1 cellular context compared by ENCODE assay signal in genomic region chr9:125407974-125408900, GRCh38.
TF ChIP-seq lines count a peak whose summit lies in the region.

No MANE protein-coding gene starts in this region.

TF ChIP-seq in HepG2, 621 proteins besides CTCF, POLR2A, EP300 and RAD21 (continued from another document and continues in another):
- TF ChIP-seq RORA (CRISPR knock-in tag; IDR thresholded peaks at IDR 0.05) (no peak), IRF2 (CRISPR knock-in tag; IDR thresholded peaks at IDR 0.05) (0 out of 2 replicates have a peak, but pooled peaks have one; percentile 19), SATB2 (CRISPR knock-in tag; IDR thresholded peaks at IDR 0.05) (no peak), ZNF33A (CRISPR knock-in tag; IDR thresholded peaks at IDR 0.05; ENCODE audit: borderline replicate concordance) (no peak), HNRNPL (IDR thresholded peaks at IDR 0.05; ENCODE audit: low read depth, low read length) (0 out of 2 replicates have a peak, but pooled peaks have one; percentile 21), ETV5 (CRISPR knock-in tag; IDR thresholded peaks at IDR 0.05; ENCODE audit: borderline replicate concordance) (no peak), RARA (CRISPR knock-in tag; IDR thresholded peaks at IDR 0.05) (no peak), SALL2 (CRISPR knock-in tag; IDR thresholded peaks at IDR 0.05) (0 out of 2 replicates have a peak, but pooled peaks have one; percentile 34), ZNF891 (CRISPR knock-in tag; IDR thresholded peaks at IDR 0.05) (no peak), SALL1 (CRISPR knock-in tag; IDR thresholded peaks at IDR 0.05) (peak; percentile 30; the same call in 1 of the 2 replicates), MTA1 (CRISPR knock-in tag; IDR thresholded peaks at IDR 0.05; ENCODE audit: borderline replicate concordance) (peak; percentile 41; the same call in 1 of the 2 replicates), STAG1 (CRISPR knock-in tag; IDR thresholded peaks at IDR 0.05) (peak; percentile 94), ARID4A (CRISPR knock-in tag; IDR thresholded peaks at IDR 0.05; ENCODE audit: borderline replicate concordance) (peak; percentile 52; the same call in 1 of the 2 replicates), ZSCAN31 (CRISPR knock-in tag; IDR thresholded peaks at IDR 0.05; ENCODE audit: low read depth) (0 out of 2 replicates have a peak, but pooled peaks have one; percentile 15), MED13 (CRISPR knock-in tag; IDR thresholded peaks at IDR 0.05) (0 out of 2 replicates have a peak, but pooled peaks have one; percentile 16), ZNF33B (CRISPR knock-in tag; IDR thresholded peaks at IDR 0.05) (no peak), ZNF724P (CRISPR knock-in tag; IDR thresholded peaks at IDR 0.05; ENCODE audit: borderline replicate concordance) (no peak), IRX3 (CRISPR knock-in tag; IDR thresholded peaks at IDR 0.05; ENCODE audit: borderline replicate concordance, low read depth) (0 out of 2 replicates have a peak, but pooled peaks have one; percentile 56), ZNF333 (CRISPR knock-in tag; IDR thresholded peaks at IDR 0.05; ENCODE audit: borderline replicate concordance) (0 out of 2 replicates have a peak, but pooled peaks have one; percentile 39), ETS1 (CRISPR knock-in tag; IDR thresholded peaks at IDR 0.05) (no peak), TFE3 (CRISPR knock-in tag; IDR thresholded peaks at IDR 0.05) (no peak), ZBTB42 (CRISPR knock-in tag; IDR thresholded peaks at IDR 0.05) (0 out of 2 replicates have a peak, but pooled peaks have one; percentile 70), TERF1 (CRISPR knock-in tag; IDR thresholded peaks at IDR 0.05) (no peak), GATAD1 (CRISPR knock-in tag; IDR thresholded peaks at IDR 0.05) (0 out of 2 replicates have a peak, but pooled peaks have one; percentile 17), SRSF1 (optimal IDR thresholded peaks at IDR 0.05; ENCODE audit: low read depth, low read length) (no peak), DNMT1 (CRISPR knock-in tag; IDR thresholded peaks at IDR 0.05) (no peak), TAF1 (CRISPR knock-in tag; IDR thresholded peaks at IDR 0.05) (no peak), GLI4 (CRISPR knock-in tag; IDR thresholded peaks at IDR 0.05; ENCODE audit: borderline replicate concordance) (no peak), ZNF281 (CRISPR knock-in tag; IDR thresholded peaks at IDR 0.05; ENCODE audit: borderline replicate concordance) (peak; percentile 65; the same call in 1 of the 2 replicates), MTA3 (CRISPR knock-in tag; IDR thresholded peaks at IDR 0.05) (no peak), HNF4A (CRISPR knock-in tag; IDR thresholded peaks at IDR 0.05) (no peak), ZNF230 (CRISPR knock-in tag; IDR thresholded peaks at IDR 0.05) (no peak), RFXAP (CRISPR knock-in tag; IDR thresholded peaks at IDR 0.05; ENCODE audit: borderline replicate concordance) (0 out of 2 replicates have a peak, but pooled peaks have one; percentile 23), RBFOX2 (IDR thresholded peaks at IDR 0.05; ENCODE audit: low read depth, low read length) (peak; percentile 46; the same call in 1 of the 2 replicates), ATRX (CRISPR knock-in tag; IDR thresholded peaks at IDR 0.05; ENCODE audit: borderline replicate concordance) (no peak), PATZ1 (CRISPR knock-in tag; IDR thresholded peaks at IDR 0.05) (peak; percentile 37), RFXANK (CRISPR knock-in tag; IDR thresholded peaks at IDR 0.05) (no peak), ZNF598 (CRISPR knock-in tag; IDR thresholded peaks at IDR 0.05; ENCODE audit: borderline replicate concordance) (no peak), NAIF1 (CRISPR knock-in tag; IDR thresholded peaks at IDR 0.05; ENCODE audit: borderline replicate concordance) (no peak), DRAP1 (CRISPR knock-in tag; IDR thresholded peaks at IDR 0.05) (no peak), ZBTB4 (CRISPR knock-in tag; IDR thresholded peaks at IDR 0.05; ENCODE audit: borderline replicate concordance) (no peak), ZFYVE20 (CRISPR knock-in tag; IDR thresholded peaks at IDR 0.05; ENCODE audit: borderline replicate concordance, low read depth) (no peak), ZNF275 (CRISPR knock-in tag; IDR thresholded peaks at IDR 0.05; ENCODE audit: borderline replicate concordance) (0 out of 2 replicates have a peak, but pooled peaks have one; percentile 35)
